In genomic region chr14:45491914-45492313, GRCh38 we compare ENCODE assay signal across 24 cellular contexts.
A peak's percentile ranks its signal among the peaks of the same experiment; 100 is the strongest.
DNase-seq lines count a peak whose midpoint lies in the region; ATAC-seq and TF ChIP-seq lines count a peak whose summit lies in the region.
"Had no signal": no experiment of that assay in that cellular context is flagged by ENCODE, and none has a peak within 500 bp of the region (broad histone marks: within the 10 kb centered on the region; RNA-seq: fewer than 3 reads in every experiment).

No MANE protein-coding gene starts in this region.

- no peak for TF ChIP-seq POLR2A in body of pancreas (IDR thresholded peaks at IDR 0.05)

- H3K27ac Mint-ChIP-seq in stimulated activated effector memory CD8-positive, alpha-beta T cell treated with anti-CD3 and anti-CD28 coated beads, Interleukin-12 subunit alpha, Interleukin-12 subunit beta, amount 100 ng/mL, for 72 hours, result no peak overlapping the region
- H3K27ac Mint-ChIP-seq: CD14-positive monocyte; CD4-positive, alpha-beta T cell; CD8-positive, alpha-beta memory T cell; GM23338 had no signal

- H3K4me1 ChIP-seq in body of pancreas (peaks cover 23% of the 10 kb centered on the region), aorta (ENCODE audit: control insufficient read depth in 1 of 2, insufficient read depth in 2 of 2, low read length in 2 of 2) (no peaks in the 10 kb centered on the region), MM.1S (ENCODE audit: low read length) (no peaks in the 10 kb centered on the region)
- H3K4me1 ChIP-seq: A549; BE2C; BLaER1 treated with 17β-estradiol and CSF1 and Interleukin-3, amounts not matched to agents 10 nM and 100 nM had no signal

- no peaks in the 10 kb centered on the region for H4K20me1 ChIP-seq in MM.1S (ENCODE audit: insufficient read depth, low read length)
- H4K20me1 ChIP-seq: BLaER1 treated with 17β-estradiol and CSF1 and Interleukin-3, amounts not matched to agents 10 nM and 100 nM had no signal

- H3K79me2 ChIP-seq in MM.1S (ENCODE audit: low read length), result no peaks in the 10 kb centered on the region

- H3K4me1 Mint-ChIP-seq in stimulated activated effector memory CD8-positive, alpha-beta T cell treated with anti-CD3 and anti-CD28 coated beads, Interleukin-12 subunit alpha, Interleukin-12 subunit beta, amount 100 ng/mL, for 72 hours, result no peaks in the 10 kb centered on the region
- H3K4me1 Mint-ChIP-seq: CD14-positive monocyte; CD8-positive, alpha-beta memory T cell; GM23338; H9 had no signal

- no peak overlapping the region for H3K4me2 ChIP-seq in MM.1S (ENCODE audit: low read depth, low read length)
- H3K4me2 ChIP-seq: A549; BLaER1 treated with 17β-estradiol and CSF1 and Interleukin-3, amounts not matched to agents 10 nM and 100 nM; GM23338 had no signal

- H3K9me3 Mint-ChIP-seq in stimulated activated effector memory CD8-positive, alpha-beta T cell treated with anti-CD3 and anti-CD28 coated beads, Interleukin-12 subunit alpha, Interleukin-12 subunit beta, amount 100 ng/mL, for 72 hours, result peaks cover 7% of the 10 kb centered on the region

- TF ChIP-seq CTCF in body of pancreas (IDR thresholded peaks at IDR 0.05), result no peak
- no peak for TF ChIP-seq CTCF in MM.1S (IDR thresholded peaks at IDR 0.05; ENCODE audit: low read length)
- no peak for TF ChIP-seq CTCF in dorsolateral prefrontal cortex (IDR thresholded peaks at IDR 0.05 in 54 of 56, conservative IDR thresholded peaks at IDR 0.05 in 2 of 56; ENCODE audit: low read depth in 1 of 56, partially characterized antibody in 56 of 56)

- no peaks in the 10 kb centered on the region for H3K36me3 Mint-ChIP-seq in stimulated activated effector memory CD8-positive, alpha-beta T cell treated with anti-CD3 and anti-CD28 coated beads, Interleukin-12 subunit alpha, Interleukin-12 subunit beta, amount 100 ng/mL, for 72 hours
- H3K36me3 Mint-ChIP-seq: CD14-positive monocyte; CD8-positive, alpha-beta memory T cell had no signal

- H3K9ac ChIP-seq in MM.1S (ENCODE audit: low read length), result no peak overlapping the region
- H3K9ac ChIP-seq: BLaER1 treated with 17β-estradiol and CSF1 and Interleukin-3, amounts not matched to agents 10 nM and 100 nM had no signal

- no peak overlapping the region for H2AFZ ChIP-seq in MM.1S (ENCODE audit: low read length)
- H2AFZ ChIP-seq: GM23338 had no signal

- H3K4me3 ChIP-seq in body of pancreas, result no peak overlapping the region
- no peak overlapping the region for H3K4me3 ChIP-seq in aorta (ENCODE audit: low read length in 2 of 2)
- no peak overlapping the region for H3K4me3 ChIP-seq in MM.1S (ENCODE audit: low read length)
- H3K4me3 ChIP-seq in dorsolateral prefrontal cortex, result no peak overlapping the region
- H3K4me3 ChIP-seq: A549; BLaER1 treated with 17β-estradiol and CSF1 and Interleukin-3, amounts not matched to agents 10 nM and 100 nM; GM12878; GM23338 had no signal

- peak; percentile 61 to 88 (median 80) for DNase-seq in body of pancreas
- DNase-seq in left lobe of liver (ENCODE audit: low spot score), result peak; percentile 87
- no peak for DNase-seq in stimulated activated effector memory CD8-positive, alpha-beta T cell treated with anti-CD3 and anti-CD28 coated beads, Interleukin-12 subunit alpha, Interleukin-12 subunit beta, amount 100 ng/mL, for 72 hours (ENCODE audit: low spot score in 2 of 2)
- DNase-seq in aorta, result no peak
- DNase-seq in occipital lobe (lab: John Stamatoyannopoulos, UW), result no peak
- no peak for DNase-seq in MM.1S
- no peak for DNase-seq in dorsolateral prefrontal cortex
- DNase-seq: 8988T; ACHN; AML-193; BE2C; CD4-positive, alpha-beta T cell; CD8-positive, alpha-beta memory T cell; DMS 273 treated with DMSO at 0.1 percent for 48 hours; DMS79; EL; GDM1; H9 had no signal

- H3K9me3 ChIP-seq in body of pancreas (no peaks in the 10 kb centered on the region), aorta (ENCODE audit: control insufficient read depth, low read length) (no peaks in the 10 kb centered on the region), MM.1S (replicated peaks; ENCODE audit: insufficient read depth, low read length) (no peaks in the 10 kb centered on the region)
- H3K9me3 ChIP-seq: A549, BE2C had no signal

- H3K27ac ChIP-seq in body of pancreas, result peak overlapping the region; percentile 15 to 71 (median 30)
- H3K27ac ChIP-seq in aorta (ENCODE audit: low read depth in 1 of 2, low read length in 2 of 2), result no peak overlapping the region
- no peak overlapping the region for H3K27ac ChIP-seq in MM.1S (ENCODE audit: low read length)
- H3K27ac ChIP-seq in dorsolateral prefrontal cortex, result no peak overlapping the region
- H3K27ac ChIP-seq: A549; BLaER1 treated with 17β-estradiol and CSF1 and Interleukin-3, amounts not matched to agents 10 nM and 100 nM had no signal

- H3F3A ChIP-seq in MM.1S (ENCODE audit: insufficient read depth, low read length), result no peaks in the 10 kb centered on the region

- H3K27me3 ChIP-seq in body of pancreas, result no peaks in the 10 kb centered on the region
- H3K27me3 ChIP-seq in aorta (ENCODE audit: control insufficient read depth in 1 of 2, insufficient read depth in 2 of 2, low read length in 1 of 2), result no peaks in the 10 kb centered on the region
- H3K27me3 ChIP-seq in MM.1S (replicated peaks; ENCODE audit: insufficient read depth, low read length), result no peaks in the 10 kb centered on the region
- no peaks in the 10 kb centered on the region for H3K27me3 ChIP-seq in dorsolateral prefrontal cortex
- H3K27me3 ChIP-seq: BE2C; BLaER1 treated with 17β-estradiol and CSF1 and Interleukin-3, amounts not matched to agents 10 nM and 100 nM had no signal

- H3K4me3 Mint-ChIP-seq in stimulated activated effector memory CD8-positive, alpha-beta T cell treated with anti-CD3 and anti-CD28 coated beads, Interleukin-12 subunit alpha, Interleukin-12 subunit beta, amount 100 ng/mL, for 72 hours, result no peak overlapping the region
- H3K4me3 Mint-ChIP-seq: CD14-positive monocyte; CD4-positive, alpha-beta T cell; CD8-positive, alpha-beta memory T cell; GM23338; H9 had no signal

- H3K36me3 ChIP-seq in body of pancreas (replicated peaks in 1 of 2; ENCODE audit: insufficient read depth in 1 of 2, low read depth in 2 of 2), result no peaks in the 10 kb centered on the region
- H3K36me3 ChIP-seq in aorta (ENCODE audit: control insufficient read depth in 1 of 2, insufficient read depth in 2 of 2, low read length in 1 of 2), result no peaks in the 10 kb centered on the region
- H3K36me3 ChIP-seq in MM.1S (replicated peaks; ENCODE audit: insufficient read depth, low read length), result no peaks in the 10 kb centered on the region
- H3K36me3 ChIP-seq: BE2C; BLaER1 treated with 17β-estradiol and CSF1 and Interleukin-3, amounts not matched to agents 10 nM and 100 nM had no signal

- no peaks in the 10 kb centered on the region for H3K9me2 ChIP-seq in MM.1S (replicated peaks; ENCODE audit: insufficient read depth, low read length)

- intact Hi-C loops in body of pancreas (cut with DNase I), result no loop called here
- intact Hi-C loops in aorta (cut with DNase I), result no loop called here
- intact Hi-C loops in dorsolateral prefrontal cortex (cut with DNase I), result no loop called here

- 16 to 32% methylated on average over 3 of the region's 3 CpGs for WGBS in body of pancreas, 2 donors
- WGBS in aorta, 2 donors, result 73 to 90% methylated on average over 3 of the region's 3 CpGs

- peak; percentile 93 for ATAC-seq in body of pancreas
- ATAC-seq in left lobe of liver, result peak; percentile 95
- peak; percentile 11 for ATAC-seq in stimulated activated effector memory CD8-positive, alpha-beta T cell treated with anti-CD3 and anti-CD28 coated beads, Interleukin-12 subunit alpha, Interleukin-12 subunit beta, amount 100 ng/mL, for 72 hours
- ATAC-seq in aorta (ENCODE audit: low FRiP score), result peak; percentile 7
- ATAC-seq: A549, GM12878, GM23338, HCT116 had no signal

Comparison
In these comparisons a context has a peak if more than half of its experiments do, and no peak if none do; other contexts are left out.
1. ATAC-seq: peak in every context shown above with its lines; median percentile 95 in left lobe of liver; 93 in body of pancreas; 11 in stimulated activated effector memory CD8-positive, alpha-beta T cell treated with anti-CD3 and anti-CD28 coated beads, Interleukin-12 subunit alpha, Interleukin-12 subunit beta, amount 100 ng/mL, for 72 hours; 7 in aorta.
2. DNase-seq: peak in body of pancreas (4 of 4) and left lobe of liver (single experiment); none in stimulated activated effector memory CD8-positive, alpha-beta T cell treated with anti-CD3 and anti-CD28 coated beads, Interleukin-12 subunit alpha, Interleukin-12 subunit beta, amount 100 ng/mL, for 72 hours (0 of 2), aorta (0 of 2), occipital lobe (single experiment), MM.1S (single experiment) and dorsolateral prefrontal cortex (0 of 10).
3. H3K27ac ChIP-seq: peak in body of pancreas (4 of 4); none in aorta (0 of 2), MM.1S (single experiment) and dorsolateral prefrontal cortex (0 of 59).